Comparison of ENCODE assay signal across 9 cellular contexts in the genomic region with DNA sequence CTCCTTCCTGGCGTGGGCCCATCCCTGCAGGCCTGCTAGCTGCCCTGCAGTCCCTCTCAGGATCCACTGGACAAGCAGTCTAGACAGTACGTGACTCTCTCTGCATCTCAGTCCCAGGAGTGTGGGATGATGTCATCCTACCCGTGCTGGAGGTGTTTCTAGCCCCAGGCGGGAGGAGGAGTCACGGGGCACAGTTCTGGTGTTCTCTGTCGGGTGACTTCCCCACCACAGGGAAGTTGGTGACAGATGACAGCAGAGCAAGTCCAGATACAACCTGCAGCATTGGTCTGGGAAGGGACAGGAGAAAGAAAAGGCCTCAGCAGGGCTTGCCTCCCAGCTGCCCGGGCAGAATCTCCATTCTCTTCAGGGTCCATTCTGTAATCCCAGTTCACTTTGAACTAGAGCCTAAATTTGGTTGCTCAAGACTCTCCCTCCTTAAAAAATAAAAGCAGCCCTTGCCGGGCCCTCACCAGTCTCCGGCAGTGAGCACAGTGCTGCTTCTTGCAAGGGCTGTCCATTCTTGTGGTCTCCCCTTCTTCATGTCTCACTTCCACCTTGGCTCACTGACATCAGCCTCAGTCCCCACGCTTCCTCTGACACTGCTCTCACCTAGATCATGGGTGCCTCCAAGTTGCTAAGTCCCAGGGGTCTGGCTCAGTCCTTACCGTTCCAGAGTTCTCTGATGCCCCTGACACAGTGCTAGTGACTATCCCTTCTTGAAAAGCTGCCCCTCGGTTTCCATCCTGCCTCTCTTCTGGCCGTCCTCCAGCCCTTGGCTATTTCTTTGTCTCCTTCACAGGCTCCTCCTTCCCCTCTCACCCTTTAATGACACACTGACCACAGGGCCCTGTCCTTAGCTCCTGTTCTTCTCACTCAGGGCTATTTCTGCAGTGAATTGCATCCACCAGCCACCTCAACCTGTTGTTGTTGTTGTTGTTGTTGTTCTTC. TPM values are rescaled to one million over a fixed set of nuclear protein-coding genes. Genes with fewer than 3 reads are reported as not detected.
A peak's percentile ranks its signal among the peaks of the same experiment; 100 is the strongest.
DNase-seq lines count a peak whose midpoint lies in the region; ATAC-seq, FAIRE-seq and TF ChIP-seq lines count a peak whose summit lies in the region.
"Had no signal": no experiment of that assay in that cellular context is flagged by ENCODE, and none has a peak within 500 bp of the region (broad histone marks: within the 10 kb centered on the region; RNA-seq: fewer than 3 reads in every experiment).

No MANE protein-coding gene starts in this region.

- no peak for TF ChIP-seq CTCF in fibroblast of the aortic adventitia (IDR thresholded peaks at IDR 0.05; ENCODE audit: insufficient read depth, low read length)
- TF ChIP-seq CTCF in pancreas (IDR thresholded peaks at IDR 0.05): no peak

- ATAC-seq in activated CD4-positive, CD25-positive, alpha-beta regulatory T cell treated with anti-CD3 and anti-CD28 coated beads, Interleukin-2, amount 50 U/mL, for 24 hours: peak; percentile 75 to 78
- ATAC-seq in HG02759 (IDR thresholded peaks at IDR 0.05; ENCODE audit: unreplicated experiment) (peak; percentile 97), pancreas (peak; percentile 39 to 77 (median 73))

- CTCF ChIA-PET in activated CD4-positive, alpha-beta memory T cell treated with anti-CD3 and anti-CD28 coated beads for 36 hours (lab: Charles Lee): no interaction called here

- WGBS in pancreas, 2 donors: 67 to 80% methylated on average over 13 of the region's 13 CpGs

- peaks cover 8 to 26% (median 21%) of the 10 kb centered on the region in 3 donors for H3K4me1 ChIP-seq in pancreas

- no peak overlapping the region for H3K27ac Mint-ChIP-seq in activated CD4-positive, alpha-beta memory T cell treated with anti-CD3 and anti-CD28 coated beads for 36 hours

- H3K36me3 Mint-ChIP-seq in activated CD4-positive, alpha-beta memory T cell treated with anti-CD3 and anti-CD28 coated beads for 36 hours: peaks cover 2% of the 10 kb centered on the region

- DNase-seq in activated CD4-positive, CD25-positive, alpha-beta regulatory T cell treated with anti-CD3 and anti-CD28 coated beads, Interleukin-2, amount 50 U/mL, for 72 hours: no peak
- DNase-seq in NCI-H1417 treated with DMSO at 0.1 percent for 48 hours (lab: John Stamatoyannopoulos, UW) (peak; percentile 25), fibroblast of the aortic adventitia (ENCODE audit: low read depth) (peak; percentile 80), pancreas (peak in 4 of 6 donors; percentile 63 to 77 (median 68)), NCI-H1048 (lab: John Stamatoyannopoulos, UW) (no peak)
- DNase-seq in activated CD4-positive, alpha-beta memory T cell treated with anti-CD3 and anti-CD28 coated beads for 36 hours: peak; percentile 75

- no peaks in the 10 kb centered on the region for H3K9me3 ChIP-seq in pancreas

- POLR2A ChIA-PET in activated CD4-positive, alpha-beta memory T cell treated with anti-CD3 and anti-CD28 coated beads for 36 hours (lab: Charles Lee): no interaction called here

- H3K36me3 ChIP-seq in pancreas: no peaks in the 10 kb centered on the region

- peak overlapping the region; percentile 31 to 95 (median 59) for H3K27ac ChIP-seq in pancreas

- FAIRE-seq in pancreas (lab: Jason Lieb, UNC): no peak
- FAIRE-seq: colon had no signal

- H3K4me3 ChIP-seq in fibroblast of the aortic adventitia (ENCODE audit: low read depth, low read length) (no peak overlapping the region), pancreas (no peak overlapping the region)

- no peaks in the 10 kb centered on the region for H3K27me3 ChIP-seq in pancreas

- no peaks in the 10 kb centered on the region for H3K9me3 Mint-ChIP-seq in activated CD4-positive, alpha-beta memory T cell treated with anti-CD3 and anti-CD28 coated beads for 36 hours

- peak overlapping the region; percentile 31 for H3K4me3 Mint-ChIP-seq in activated CD4-positive, alpha-beta memory T cell treated with anti-CD3 and anti-CD28 coated beads for 36 hours

- peaks cover 4% of the 10 kb centered on the region for H3K27me3 Mint-ChIP-seq in activated CD4-positive, alpha-beta memory T cell treated with anti-CD3 and anti-CD28 coated beads for 36 hours

- H3K4me1 Mint-ChIP-seq in activated CD4-positive, alpha-beta memory T cell treated with anti-CD3 and anti-CD28 coated beads for 36 hours (ENCODE audit: low read depth): peaks cover 4% of the 10 kb centered on the region

- intact Hi-C loops in activated CD4-positive, alpha-beta memory T cell treated with anti-CD3 and anti-CD28 coated beads for 36 hours (cut with micrococcal nuclease): no loop called here
- intact Hi-C loops in pancreas (cut with DNase I): no loop called here

RNA-seq across cellular contexts. Expression of a gene that starts 30.8 kb away (rescaled TPM):
- total RNA-seq in activated CD4-positive, alpha-beta memory T cell treated with anti-CD3 and anti-CD28 coated beads for 36 hours: not detected
- total RNA-seq in fibroblast of the aortic adventitia (ENCODE audit: low replicate concordance) (not detected in 2 replicates), pancreas (under 1 TPM in 3 of 6 donors, not detected in 3; 0.08 to 0.21 (median 0.19) TPM)
- under 1 TPM; 0.02 to 0.11 TPM for polyA plus RNA-seq in pancreas

Comparison
In these comparisons a context has a peak if more than half of its experiments do, and no peak if none do; other contexts are left out.
1. DNase-seq: peak in NCI-H1417 treated with DMSO at 0.1 percent for 48 hours (single experiment), activated CD4-positive, alpha-beta memory T cell treated with anti-CD3 and anti-CD28 coated beads for 36 hours (single experiment), fibroblast of the aortic adventitia (single experiment) and pancreas (4 of 6); none in activated CD4-positive, CD25-positive, alpha-beta regulatory T cell treated with anti-CD3 and anti-CD28 coated beads, Interleukin-2, amount 50 U/mL, for 72 hours (single experiment) and NCI-H1048 (single experiment).
2. Peak in every context shown above with its lines, with median percentiles within 50 percentile points of each other: ATAC-seq.